Comparison of ENCODE assay signal across 16 cellular contexts in the genomic region with DNA sequence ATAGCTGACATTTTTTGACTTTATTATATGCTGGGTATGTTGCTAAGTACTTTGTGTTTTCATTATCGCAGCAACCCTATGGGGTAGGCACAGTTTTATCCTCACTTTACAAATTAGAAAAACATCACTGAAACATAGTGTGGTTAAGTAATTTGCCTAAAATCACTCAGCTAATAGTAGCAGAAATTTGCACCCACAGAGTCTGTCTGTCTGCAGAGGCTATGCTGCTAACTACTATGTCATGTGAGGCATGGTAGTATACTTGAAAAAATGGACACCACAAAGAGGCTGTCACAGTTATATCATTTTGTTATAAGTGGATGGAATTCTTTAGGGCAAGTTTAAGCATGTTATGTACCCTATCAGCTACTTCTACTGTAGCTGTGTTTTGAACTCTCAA.
A peak's percentile ranks its signal among the peaks of the same experiment; 100 is the strongest.
DNase-seq lines count a peak whose midpoint lies in the region; ATAC-seq, FAIRE-seq and TF ChIP-seq lines count a peak whose summit lies in the region.
"Had no signal": no experiment of that assay in that cellular context is flagged by ENCODE, and none has a peak within 500 bp of the region (broad histone marks: within the 10 kb centered on the region; RNA-seq: fewer than 3 reads in every experiment).

No MANE protein-coding gene starts in this region.

- H4K20me1 ChIP-seq in astrocyte (ENCODE audit: insufficient read depth, low read length): peaks cover 13% of the 10 kb centered on the region

- DNase-seq in astrocyte (ENCODE audit: low read depth): no peak
- DNase-seq in activated CD8-positive, alpha-beta memory T cell treated with anti-CD3 and anti-CD28 coated beads, Interleukin-2, amount 10 ng/mL, durations not matched to agents 7 days and 5 days: no peak
- DNase-seq in urothelium cell line (ENCODE audit: low spot score): no peak
- no peak for DNase-seq in NCI-H82 (lab: John Stamatoyannopoulos, UW)
- DNase-seq in epidermal melanocyte (ENCODE audit: insufficient read length, low spot score): no peak
- DNase-seq: adrenal gland; CD4-positive, CD25-positive, alpha-beta regulatory T cell; dorsolateral prefrontal cortex; HCEC 1CT; left cardiac atrium; NCI-H1930; nephron progenitor cell; T-helper 2 cell had no signal

- ATAC-seq in GM18520 (IDR thresholded peaks at IDR 0.05; ENCODE audit: unreplicated experiment) (peak; percentile 82), GM21381 (IDR thresholded peaks at IDR 0.05; ENCODE audit: unreplicated experiment) (peak; percentile 84), HG02973 (IDR thresholded peaks at IDR 0.05; ENCODE audit: unreplicated experiment) (peak; percentile 84)
- ATAC-seq in activated CD8-positive, alpha-beta memory T cell treated with anti-CD3 and anti-CD28 coated beads, Interleukin-2, amount 10 ng/mL, durations not matched to agents 7 days and 5 days: no peak
- ATAC-seq: left cardiac atrium had no signal

- no peak overlapping the region for H3K27ac Mint-ChIP-seq in astrocyte (ENCODE audit: unreplicated experiment)
- no peak overlapping the region for H3K27ac Mint-ChIP-seq in activated CD8-positive, alpha-beta memory T cell treated with anti-CD3 and anti-CD28 coated beads, Interleukin-2, amount 10 ng/mL, durations not matched to agents 7 days and 5 days
- H3K27ac Mint-ChIP-seq: nephron progenitor cell had no signal

- H3K27me3 Mint-ChIP-seq in astrocyte (ENCODE audit: low read depth, unreplicated experiment): no peaks in the 10 kb centered on the region
- no peaks in the 10 kb centered on the region for H3K27me3 Mint-ChIP-seq in activated CD8-positive, alpha-beta memory T cell treated with anti-CD3 and anti-CD28 coated beads, Interleukin-2, amount 10 ng/mL, durations not matched to agents 7 days and 5 days
- H3K27me3 Mint-ChIP-seq: CD4-positive, CD25-positive, alpha-beta regulatory T cell had no signal

- no peak overlapping the region for H3K27ac ChIP-seq in astrocyte (ENCODE audit: low read depth, low read length)
- H3K27ac ChIP-seq: adrenal gland, dorsolateral prefrontal cortex had no signal

- H3K4me1 ChIP-seq in astrocyte (ENCODE audit: insufficient read depth, low read length): peaks cover 3% of the 10 kb centered on the region
- H3K4me1 ChIP-seq: adrenal gland had no signal

- no peaks in the 10 kb centered on the region for H3K9me3 ChIP-seq in astrocyte (ENCODE audit: insufficient read depth, low read depth, low read length)
- H3K9me3 ChIP-seq: adrenal gland had no signal

- H3K4me3 ChIP-seq in astrocyte (ENCODE audit: insufficient read depth, low read depth, low read length): no peak overlapping the region
- H3K4me3 ChIP-seq: adrenal gland, dorsolateral prefrontal cortex had no signal

- no peaks in the 10 kb centered on the region for H3K36me3 ChIP-seq in astrocyte (ENCODE audit: insufficient read depth, low read length)
- H3K36me3 ChIP-seq: adrenal gland had no signal

- CTCF ChIA-PET in activated CD8-positive, alpha-beta memory T cell treated with anti-CD3 and anti-CD28 coated beads, Interleukin-2, amount 10 ng/mL, durations not matched to agents 7 days and 5 days (lab: Charles Lee): interaction anchor here (1.3 kb wide), 1 partner anchor 9 kb away, joined by 3 read pairs; no protein-coding TSS in a partner anchor

- H3K9me3 Mint-ChIP-seq in astrocyte (ENCODE audit: unreplicated experiment): no peaks in the 10 kb centered on the region
- no peaks in the 10 kb centered on the region for H3K9me3 Mint-ChIP-seq in activated CD8-positive, alpha-beta memory T cell treated with anti-CD3 and anti-CD28 coated beads, Interleukin-2, amount 10 ng/mL, durations not matched to agents 7 days and 5 days (ENCODE audit: low read depth)
- H3K9me3 Mint-ChIP-seq: CD4-positive, CD25-positive, alpha-beta regulatory T cell had no signal

- H3K79me2 ChIP-seq in astrocyte (ENCODE audit: insufficient read depth, low read length): peaks cover 6% of the 10 kb centered on the region

- H2AFZ ChIP-seq in astrocyte (ENCODE audit: low read depth, low read length): no peak overlapping the region

- H3K36me3 Mint-ChIP-seq in astrocyte (ENCODE audit: low read depth, unreplicated experiment): no peaks in the 10 kb centered on the region
- peaks cover 11% of the 10 kb centered on the region for H3K36me3 Mint-ChIP-seq in activated CD8-positive, alpha-beta memory T cell treated with anti-CD3 and anti-CD28 coated beads, Interleukin-2, amount 10 ng/mL, durations not matched to agents 7 days and 5 days
- H3K36me3 Mint-ChIP-seq: CD4-positive, CD25-positive, alpha-beta regulatory T cell had no signal

- TF ChIP-seq CTCF in astrocyte (IDR thresholded peaks at IDR 0.05; ENCODE audit: insufficient read depth, low read depth, low read length): no peak

- peaks cover 5% of the 10 kb centered on the region for H3K4me1 Mint-ChIP-seq in astrocyte (ENCODE audit: low read depth, unreplicated experiment)
- H3K4me1 Mint-ChIP-seq in activated CD8-positive, alpha-beta memory T cell treated with anti-CD3 and anti-CD28 coated beads, Interleukin-2, amount 10 ng/mL, durations not matched to agents 7 days and 5 days: peaks cover 9% of the 10 kb centered on the region
- H3K4me1 Mint-ChIP-seq: nephron progenitor cell had no signal

- no peaks in the 10 kb centered on the region for H3K27me3 ChIP-seq in astrocyte (ENCODE audit: insufficient read depth, low read length)
- H3K27me3 ChIP-seq: adrenal gland had no signal

- H3K4me2 ChIP-seq in astrocyte (ENCODE audit: low read length): no peak overlapping the region

- no peak overlapping the region for H3K9ac ChIP-seq in astrocyte (ENCODE audit: low read length)

- H3K4me3 Mint-ChIP-seq in astrocyte (ENCODE audit: unreplicated experiment): no peak overlapping the region
- no peak overlapping the region for H3K4me3 Mint-ChIP-seq in activated CD8-positive, alpha-beta memory T cell treated with anti-CD3 and anti-CD28 coated beads, Interleukin-2, amount 10 ng/mL, durations not matched to agents 7 days and 5 days
- H3K4me3 Mint-ChIP-seq: CD4-positive, CD25-positive, alpha-beta regulatory T cell; nephron progenitor cell had no signal

- peak; percentile 99 for FAIRE-seq in astrocyte (lab: Jason Lieb, UNC)
- FAIRE-seq in urothelium cell line (lab: Jason Lieb, UNC): no peak
